In genomic region chr1:72845981-72846380, GRCh38 we compare ENCODE assay signal across 18 cellular contexts.
"Had no signal": no experiment of that assay in that cellular context is flagged by ENCODE, and none has a peak within 500 bp of the region (broad histone marks: within the 10 kb centered on the region; RNA-seq: fewer than 3 reads in every experiment).

No MANE protein-coding gene starts in this region.

- DNase-seq: activated CD4-positive, alpha-beta memory T cell treated with anti-CD3 and anti-CD28 coated beads for 36 hours; activated CD4-positive, alpha-beta T cell treated with anti-CD3 and anti-CD28 coated beads for 48 hours; activated CD8-positive, alpha-beta memory T cell treated with anti-CD3 and anti-CD28 coated beads, Interleukin-2, amount 50 U/mL, for 4 hours; activated effector memory CD4-positive, alpha-beta T cell treated with anti-CD3 and anti-CD28 coated beads, Interleukin-2, amount 50 U/mL, for 16 hours; activated naive CD4-positive, alpha-beta T cell treated with anti-CD3 and anti-CD28 coated beads for 36 hours; activated naive CD8-positive, alpha-beta T cell treated with anti-CD3 and anti-CD28 coated beads for 36 hours; activated T-cell treated with anti-CD3 and anti-CD28 coated beads, Interleukin-2, amount 50 U/mL, for 1 hour; adrenal gland; body of pancreas; cerebellar nuclear complex; colonic mucosa; effector CD8-positive, alpha-beta T cell; left lung; lower lobe of right lung; stimulated activated CD4-positive, alpha-beta T cell treated with anti-CD3 and anti-CD28 coated beads, Interleukin-12 subunit alpha, Interleukin-12 subunit beta, amount 100 ng/mL, for 4 hours; stimulated activated CD4-positive, alpha-beta T cell treated with anti-CD3 and anti-CD28 coated beads, Interleukin-4, amount 100 ng/mL, for 1 hour; tibial artery; upper lobe of right lung had no signal
